ENCODE assay signal across 23 cellular contexts in genomic region chr16:68785715-68786114, GRCh38.
"Had no signal": no experiment of that assay in that cellular context is flagged by ENCODE, and none has a peak within 500 bp of the region (broad histone marks: within the 10 kb centered on the region; RNA-seq: fewer than 3 reads in every experiment).

No MANE protein-coding gene starts in this region.

- H3K4me3 ChIP-seq: esophagus squamous epithelium, lung, psoas muscle, tibial artery had no signal

- H3K9me3 ChIP-seq: esophagus squamous epithelium, psoas muscle had no signal

- H3K4me1 ChIP-seq: psoas muscle, tibial artery had no signal

- H3K27me3 ChIP-seq: esophagus squamous epithelium had no signal

- DNase-seq: activated CD4-positive, alpha-beta T cell treated with anti-CD3 and anti-CD28 coated beads for 48 hours; activated CD4-positive, CD25-positive, alpha-beta regulatory T cell; activated CD8-positive, alpha-beta T cell treated with anti-CD3 and anti-CD28 coated beads for 36 hours; activated naive CD4-positive, alpha-beta T cell treated with anti-CD3 and anti-CD28 coated beads, Interleukin-2, amount 10 ng/mL, durations not matched to agents 7 days and 5 days; activated naive CD8-positive, alpha-beta T cell treated with anti-CD3 and anti-CD28 coated beads, Interleukin-2, amount 50 U/mL, for 24 hours; activated T-cell treated with anti-CD3 and anti-CD28 coated beads, Interleukin-2, amount 50 U/mL, for 1 hour; aorta; cerebellar nuclear complex; effector memory CD4-positive, alpha-beta T cell; esophagus squamous epithelium; immature natural killer cell; midbrain; nephron progenitor cell; psoas muscle; right cardiac atrium; small intestine; stimulated activated CD4-positive, alpha-beta T cell treated with anti-CD3 and anti-CD28 coated beads, Interleukin-4, amount 100 ng/mL, for 24 hours; T-helper 1 cell; T-helper 9 cell; tibial artery had no signal

- H3K36me3 ChIP-seq: tibial artery had no signal

- H3K27ac ChIP-seq: psoas muscle, tibial artery had no signal

- ATAC-seq: activated CD8-positive, alpha-beta T cell treated with anti-CD3 and anti-CD28 coated beads for 36 hours; activated naive CD8-positive, alpha-beta T cell treated with anti-CD3 and anti-CD28 coated beads, Interleukin-2, amount 50 U/mL, for 24 hours; activated T-helper 17 cell treated with anti-CD3 and anti-CD28 coated beads, Interleukin-2, amount 50 U/mL, for 72 hours; psoas muscle; right cardiac atrium; stimulated activated effector memory CD8-positive, alpha-beta T cell treated with anti-CD3 and anti-CD28 coated beads, Interleukin-12 subunit alpha, Interleukin-12 subunit beta, amount 100 ng/mL, for 72 hours had no signal
